Comparison of ENCODE assay signal across 19 cellular contexts in genomic region chr12:76530531-76530930, GRCh38.
"Had no signal": no experiment of that assay in that cellular context is flagged by ENCODE, and none has a peak within 500 bp of the region (broad histone marks: within the 10 kb centered on the region; RNA-seq: fewer than 3 reads in every experiment).

No MANE protein-coding gene starts in this region.

- H3K27me3 ChIP-seq: neural progenitor cell, tibial artery had no signal

- H3K36me3 ChIP-seq: lower lobe of right lung, neural progenitor cell had no signal

- H3K27ac ChIP-seq: lower lobe of right lung, neural progenitor cell, parathyroid adenoma, tibial artery had no signal

- H3K4me1 Mint-ChIP-seq: neural progenitor cell had no signal

- H3K9me3 ChIP-seq: lower lobe of right lung, tibial artery had no signal

- H3K9me3 Mint-ChIP-seq: activated CD4-positive, alpha-beta T cell treated with anti-CD3 and anti-CD28 coated beads, Interleukin-2, amount 10 ng/mL, durations not matched to agents 7 days and 5 days; dendritic cell treated with granulocyte-macrophage colony-stimulating factor and Interleukin-4, amounts not matched to agents 40 ng/mL and 50 ng/mL, for 4 days had no signal

- DNase-seq: activated CD4-positive, alpha-beta T cell treated with anti-CD3 and anti-CD28 coated beads, Interleukin-2, amount 10 ng/mL, durations not matched to agents 7 days and 5 days; activated CD4-positive, CD25-positive, alpha-beta regulatory T cell; activated CD8-positive, alpha-beta memory T cell treated with anti-CD3 and anti-CD28 coated beads for 24 hours; activated naive CD4-positive, alpha-beta T cell; activated naive CD8-positive, alpha-beta T cell treated with anti-CD3 and anti-CD28 coated beads, Interleukin-2, amount 10 ng/mL, durations not matched to agents 7 days and 5 days; central memory CD4-positive, alpha-beta T cell; effector memory CD4-positive, alpha-beta T cell; foreskin melanocyte; head of caudate nucleus; lower lobe of right lung; naive B cell; stimulated activated CD4-positive, alpha-beta T cell treated with anti-CD3 and anti-CD28 coated beads, Interleukin-2, amount 100 ng/mL, for 48 hours; stimulated activated naive CD4-positive, alpha-beta T cell; T-helper 1 cell; tibial artery had no signal

- H3K27ac Mint-ChIP-seq: activated CD4-positive, alpha-beta T cell treated with anti-CD3 and anti-CD28 coated beads, Interleukin-2, amount 10 ng/mL, durations not matched to agents 7 days and 5 days; activated naive CD8-positive, alpha-beta T cell treated with anti-CD3 and anti-CD28 coated beads, Interleukin-2, amount 10 ng/mL, durations not matched to agents 7 days and 5 days; dendritic cell treated with granulocyte-macrophage colony-stimulating factor and Interleukin-4, amounts not matched to agents 40 ng/mL and 50 ng/mL, for 4 days; neural progenitor cell had no signal

- H3K4me3 ChIP-seq: lower lobe of right lung, neural progenitor cell, tibial artery had no signal

- ATAC-seq: lower lobe of right lung had no signal

- H3K4me3 Mint-ChIP-seq: activated CD4-positive, alpha-beta T cell treated with anti-CD3 and anti-CD28 coated beads, Interleukin-2, amount 10 ng/mL, durations not matched to agents 7 days and 5 days; activated naive CD8-positive, alpha-beta T cell treated with anti-CD3 and anti-CD28 coated beads, Interleukin-2, amount 10 ng/mL, durations not matched to agents 7 days and 5 days; brain; dendritic cell treated with granulocyte-macrophage colony-stimulating factor and Interleukin-4, amounts not matched to agents 40 ng/mL and 50 ng/mL, for 4 days; neural progenitor cell had no signal

- H3K27me3 Mint-ChIP-seq: activated CD4-positive, alpha-beta T cell treated with anti-CD3 and anti-CD28 coated beads, Interleukin-2, amount 10 ng/mL, durations not matched to agents 7 days and 5 days; activated naive CD8-positive, alpha-beta T cell treated with anti-CD3 and anti-CD28 coated beads, Interleukin-2, amount 10 ng/mL, durations not matched to agents 7 days and 5 days; brain; dendritic cell treated with granulocyte-macrophage colony-stimulating factor and Interleukin-4, amounts not matched to agents 40 ng/mL and 50 ng/mL, for 4 days; naive B cell had no signal

- H3K4me1 ChIP-seq: lower lobe of right lung, parathyroid adenoma had no signal
